11 cellular contexts compared by ENCODE assay signal in the genomic region with DNA sequence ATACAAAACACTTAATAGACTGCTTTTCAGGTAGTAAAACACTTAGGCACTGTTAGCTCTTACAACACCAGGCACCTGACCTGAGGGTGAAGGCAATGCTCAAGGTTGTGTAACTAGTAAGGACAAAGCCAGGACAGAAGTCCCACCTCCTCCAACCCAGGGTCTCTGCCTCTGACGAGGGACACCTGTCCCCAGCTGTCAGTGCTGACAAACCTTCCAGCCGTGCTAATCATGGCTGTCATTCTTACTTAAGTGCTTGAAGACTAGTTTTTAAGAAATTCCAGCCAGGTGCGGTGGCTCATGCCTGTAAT.
A peak's percentile ranks its signal among the peaks of the same experiment; 100 is the strongest.
DNase-seq lines count a peak whose midpoint lies in the region; ATAC-seq, FAIRE-seq and TF ChIP-seq lines count a peak whose summit lies in the region.
"Had no signal": no experiment of that assay in that cellular context is flagged by ENCODE, and none has a peak within 500 bp of the region (broad histone marks: within the 10 kb centered on the region; RNA-seq: fewer than 3 reads in every experiment).

No MANE protein-coding gene starts in this region.

- TF ChIP-seq RAD21 in HepG2 (CRISPR knock-in tag; IDR thresholded peaks at IDR 0.05), result no peak

- no peaks in the 10 kb centered on the region for H3K36me3 ChIP-seq in HepG2 (replicated peaks in 1 of 2; ENCODE audit: control insufficient read depth in 1 of 2, insufficient read depth in 2 of 2, low read length in 2 of 2)
- H3K36me3 ChIP-seq in right lobe of liver, result no peaks in the 10 kb centered on the region
- no peaks in the 10 kb centered on the region for H3K36me3 ChIP-seq in SU-DHL-6 (ENCODE audit: low read length)
- no peaks in the 10 kb centered on the region for H3K36me3 ChIP-seq in trophoblast cell (ENCODE audit: control insufficient read depth in 1 of 2, insufficient read depth in 2 of 2, low read length in 2 of 2)
- H3K36me3 ChIP-seq: BE2C had no signal

- CTCF ChIA-PET in HepG2 (lab: Yijun Ruan, JAX; ENCODE audit: low intra/inter-chr PET ratio, low total read pairs), result interaction anchor here (1.1 to 2.6 kb wide), 5 partner anchors 249 to 906 kb away, joined by 3 to 22 read pairs (median 6); no protein-coding TSS in a partner anchor

- no peak overlapping the region for H2AK5ac ChIP-seq in trophoblast cell (ENCODE audit: low read length)

- DNase-seq in HepG2 (ENCODE audit: low spot score) (peak; percentile 74), right lobe of liver (no peak), trophoblast cell (peak; percentile 95 to 97), AML-193 (lab: John Stamatoyannopoulos, UW) (no peak), Right ventricle myocardium superior (no peak), HPDE6-E6E7 (ENCODE audit: extremely low spot score) (no peak)
- DNase-seq: NCI-H226; NK-92 treated with Interleukin-12 subunit alpha and Interleukin-12 subunit beta, amount 100 ng/mL, for 24 hours; SIG-M5 had no signal

- POLR2A ChIA-PET in HepG2 (lab: Yijun Ruan, JAX), result interaction anchor here (0.8 kb wide), 1 partner anchor 78 kb away, joined by 3 read pairs; no protein-coding TSS in a partner anchor

- H3K9me2 ChIP-seq in SU-DHL-6 (replicated peaks; ENCODE audit: insufficient read depth, low read length), result no peaks in the 10 kb centered on the region

- no peak overlapping the region for H2BK12ac ChIP-seq in trophoblast cell (ENCODE audit: low read length)

- H4K20me1 ChIP-seq in HepG2 (ENCODE audit: insufficient read depth, low read length) (no peaks in the 10 kb centered on the region), SU-DHL-6 (ENCODE audit: low read depth, low read length) (no peaks in the 10 kb centered on the region)

- peaks cover 5% of the 10 kb centered on the region for H3F3A ChIP-seq in SU-DHL-6 (ENCODE audit: insufficient read depth)

- H3K18ac ChIP-seq in trophoblast cell (ENCODE audit: low read length), result no peak overlapping the region

- no peak for TF ChIP-seq POLR2A in HepG2 (IDR thresholded peaks at IDR 0.05; ENCODE audit: insufficient read depth in 1 of 2, low read depth in 2 of 2, low read length in 2 of 2)
- no peak for TF ChIP-seq POLR2A in right lobe of liver (IDR thresholded peaks at IDR 0.05)

- H2BK120ac ChIP-seq in trophoblast cell (ENCODE audit: insufficient read depth, low read length, poor library complexity), result no peak overlapping the region

- no peak for TF ChIP-seq EP300 in HepG2 (IDR thresholded peaks at IDR 0.05; ENCODE audit: low read depth in 2 of 2, low read length in 2 of 2)
- TF ChIP-seq EP300 in HepG2 (CRISPR knock-in tag; IDR thresholded peaks at IDR 0.05; ENCODE audit: borderline replicate concordance), result no peak

- H3K9me3 ChIP-seq in HepG2 (ENCODE audit: low read length) (no peaks in the 10 kb centered on the region), right lobe of liver (no peaks in the 10 kb centered on the region), SU-DHL-6 (ENCODE audit: insufficient read depth, low read length) (no peaks in the 10 kb centered on the region), trophoblast cell (ENCODE audit: insufficient read depth, low read depth, low read length) (no peaks in the 10 kb centered on the region)
- H3K9me3 ChIP-seq: BE2C had no signal

- no peak for TF ChIP-seq CTCF in HepG2 (CRISPR knock-in tag; IDR thresholded peaks at IDR 0.05)
- TF ChIP-seq CTCF in right lobe of liver (IDR thresholded peaks at IDR 0.05), result no peak
- no peak for TF ChIP-seq CTCF in SU-DHL-6 (IDR thresholded peaks at IDR 0.05; ENCODE audit: insufficient read depth, low read length, poor library complexity, severe bottlenecking)

- H3K4me2 ChIP-seq in HepG2 (ENCODE audit: low read depth, low read length) (peak overlapping the region; percentile 55), SU-DHL-6 (ENCODE audit: low read depth, low read length, poor library complexity, severe bottlenecking) (no peak overlapping the region), trophoblast cell (ENCODE audit: low read length) (no peak overlapping the region)

- in situ Hi-C loops in HepG2 (cut with HindIII; ENCODE audit: extremely low pct_ligation_motif_present, low pct_unique_long_range_greater_than_20kb), result loop anchor here (5.0 kb wide), 3 partner anchors 663 to 908 kb away; no protein-coding TSS in a partner anchor

- H4K8ac ChIP-seq in trophoblast cell (ENCODE audit: low read depth, low read length), result no peak overlapping the region

- H3K79me2 ChIP-seq in HepG2 (ENCODE audit: insufficient read depth, low read length) (no peaks in the 10 kb centered on the region), SU-DHL-6 (ENCODE audit: insufficient read depth, low read length) (no peaks in the 10 kb centered on the region), trophoblast cell (ENCODE audit: control insufficient read depth, insufficient read depth, low read length, poor library complexity) (no peaks in the 10 kb centered on the region)

- 6% methylated on average over 3 of the region's 3 CpGs for WGBS in HepG2 (ENCODE audit: low lambda C conversion rate)
- no CpG with 5 or more reads among the region's 3 CpGs for WGBS in right lobe of liver (ENCODE audit: insufficient coverage, low coverage, low lambda C conversion rate, missing lambda C conversion rate)
- WGBS in trophoblast cell (ENCODE audit: extremely low coverage, insufficient coverage, insufficient read length), result no CpG with 5 or more reads among the region's 3 CpGs

- intact Hi-C loops in HepG2 (cut with micrococcal nuclease; ENCODE audit: unreplicated experiment), result loop anchor here (1.0 kb wide), 4 partner anchors 247 to 795 kb away; no protein-coding TSS in a partner anchor
- intact Hi-C loops in right lobe of liver (cut with DNase I), result loop anchor here (10.0 kb wide), 1 partner anchor 660 kb away; no protein-coding TSS in a partner anchor
- intact Hi-C loops in Right ventricle myocardium superior (cut with DNase I), result loop anchor here (5.0 to 10.0 kb wide), 3 partner anchors 210 to 790 kb away; no protein-coding TSS in a partner anchor

- H3K79me1 ChIP-seq in trophoblast cell (ENCODE audit: low read length), result peaks cover 4% of the 10 kb centered on the region

- ATAC-seq in HepG2 (peak; percentile 87), right lobe of liver (no peak), Right ventricle myocardium superior (ENCODE audit: poor library complexity) (no peak)

- BruUV-seq in HepG2 (replicated peaks; lab: Mats Ljungman, UMichigan), result no TSS peak

- no peak overlapping the region for H3K23ac ChIP-seq in trophoblast cell (ENCODE audit: low read length)

- H3K27me3 ChIP-seq in HepG2 (ENCODE audit: control insufficient read depth in 1 of 2, insufficient read depth in 2 of 2, low read length in 2 of 2) (no peaks in the 10 kb centered on the region), right lobe of liver (no peaks in the 10 kb centered on the region), SU-DHL-6 (ENCODE audit: low read length) (no peaks in the 10 kb centered on the region), trophoblast cell (ENCODE audit: insufficient read depth, low read length) (no peaks in the 10 kb centered on the region)
- H3K27me3 ChIP-seq: BE2C had no signal

- H3K4me1 ChIP-seq in HepG2 (ENCODE audit: insufficient read depth, low read length) (peaks cover 11% of the 10 kb centered on the region), right lobe of liver (no peaks in the 10 kb centered on the region), trophoblast cell (ENCODE audit: control insufficient read depth in 1 of 2, insufficient read depth in 2 of 2, low read length in 2 of 2) (peaks cover 0 to 8% of the 10 kb centered on the region in 2 experiments)
- H3K4me1 ChIP-seq: BE2C had no signal

- H3K27ac ChIP-seq in HepG2 (ENCODE audit: extremely low read length, insufficient read depth, low read length), result no peak overlapping the region
- H3K27ac ChIP-seq in right lobe of liver, result no peak overlapping the region
- peak overlapping the region; percentile 39 for H3K27ac ChIP-seq in SU-DHL-6 (ENCODE audit: low read depth, low read length)
- H3K27ac ChIP-seq in trophoblast cell (ENCODE audit: low read depth, low read length), result no peak overlapping the region

- H4K12ac ChIP-seq in trophoblast cell (ENCODE audit: low read depth, low read length), result no peak overlapping the region

- H3K9ac ChIP-seq in HepG2 (ENCODE audit: insufficient read depth, low read depth, low read length) (no peak overlapping the region), SU-DHL-6 (ENCODE audit: low read length) (no peak overlapping the region), trophoblast cell (ENCODE audit: low read length) (no peak overlapping the region)

- no peak overlapping the region for H4K91ac ChIP-seq in trophoblast cell (ENCODE audit: low read depth, low read length)

- H2BK5ac ChIP-seq in trophoblast cell (ENCODE audit: low read depth, low read length, poor library complexity), result no peak overlapping the region

- peak; percentile 84 for FAIRE-seq in HepG2 (lab: Jason Lieb, UNC)

- no peak overlapping the region for H3K14ac ChIP-seq in trophoblast cell (ENCODE audit: low read length)

- H3K4me3 ChIP-seq in HepG2 (replicated peaks in 1 of 3; ENCODE audit: insufficient read depth in 1 of 3, low read depth in 2 of 3, low read length in 3 of 3) (no peak overlapping the region), right lobe of liver (no peak overlapping the region), SU-DHL-6 (ENCODE audit: insufficient read depth, low read length, poor library complexity, severe bottlenecking) (no peak overlapping the region), trophoblast cell (ENCODE audit: low read depth, low read length) (no peak overlapping the region)

- H3K4ac ChIP-seq in trophoblast cell (ENCODE audit: low read depth, low read length), result no peak overlapping the region

- H2AFZ ChIP-seq in HepG2 (ENCODE audit: low read length) (no peak overlapping the region), SU-DHL-6 (ENCODE audit: low read depth, low read length, severe bottlenecking) (no peak overlapping the region), trophoblast cell (ENCODE audit: insufficient read depth, low read length, poor library complexity) (no peak overlapping the region)

TF ChIP-seq in HepG2, 621 proteins besides CTCF, POLR2A, EP300 and RAD21 (continues in another document):
- TF ChIP-seq HHEX (CRISPR knock-in tag; IDR thresholded peaks at IDR 0.05), result no peak
- TF ChIP-seq ZNF749 (CRISPR knock-in tag; IDR thresholded peaks at IDR 0.05; ENCODE audit: borderline replicate concordance), result no peak
- TF ChIP-seq NR2F2 (IDR thresholded peaks at IDR 0.05; ENCODE audit: borderline replicate concordance, low read depth), result no peak
- TF ChIP-seq HNRNPL (IDR thresholded peaks at IDR 0.05; ENCODE audit: low read depth, low read length), result no peak
- TF ChIP-seq YY1 (IDR thresholded peaks at IDR 0.05; ENCODE audit: insufficient read depth, insufficient replicate concordance, low read depth, low read length), result no peak
- no peak for TF ChIP-seq GZF1 (CRISPR knock-in tag; IDR thresholded peaks at IDR 0.05)
- no peak for TF ChIP-seq ZNF232 (CRISPR knock-in tag; IDR thresholded peaks at IDR 0.05; ENCODE audit: borderline replicate concordance)

Comparison
In these comparisons a context has a peak if more than half of its experiments do, and no peak if none do; other contexts are left out.
1. DNase-seq: peak in HepG2 (single experiment) and trophoblast cell (2 of 2); none in right lobe of liver (0 of 3), AML-193 (0 of 2), Right ventricle myocardium superior (single experiment) and HPDE6-E6E7 (single experiment).